ENCODE assay signal across 21 cellular contexts in genomic region chr7:73367006-73367405, GRCh38. TPM values are rescaled to one million over a fixed set of nuclear protein-coding genes. Genes with fewer than 3 reads are reported as not detected.
A peak's percentile ranks its signal among the peaks of the same experiment; 100 is the strongest.
DNase-seq lines count a peak whose midpoint lies in the region; ATAC-seq and TF ChIP-seq lines count a peak whose summit lies in the region.
"Had no signal": no experiment of that assay in that cellular context is flagged by ENCODE, and none has a peak within 500 bp of the region (broad histone marks: within the 10 kb centered on the region; RNA-seq: fewer than 3 reads in every experiment).

No MANE protein-coding gene starts in this region.

- H3K23ac ChIP-seq in neuronal stem cell (ENCODE audit: low read depth, low read length, poor library complexity): peak overlapping the region; percentile 39

- H3K14ac ChIP-seq in neuronal stem cell (ENCODE audit: low read length): no peak overlapping the region

- peak overlapping the region; percentile 20 for H2AK5ac ChIP-seq in neuronal stem cell (ENCODE audit: low read depth, low read length)

- intact Hi-C loops in lower leg skin (cut with DNase I; ENCODE audit: low total_unique reads): no loop called here

- DNase-seq in stimulated activated naive CD8-positive, alpha-beta T cell treated with anti-CD3 and anti-CD28 coated beads, Interleukin-15, amount 100 ng/mL, for 72 hours: no peak
- no peak for DNase-seq in stimulated activated naive CD8-positive, alpha-beta T cell treated with anti-CD3 and anti-CD28 coated beads, Interleukin-15, Interleukin-2, amounts not matched to agents 100 U/mL and 50 U/mL, for 24 hours
- DNase-seq in SJCRH30: peak; percentile 40 to 67
- no peak for DNase-seq in neuronal stem cell (ENCODE audit: low spot score)
- no peak for DNase-seq in type B pancreatic cell (ENCODE audit: extremely low spot score, unreplicated experiment)
- no peak for DNase-seq in lower leg skin (ENCODE audit: low spot score in 2 of 2)
- DNase-seq: DMS79 treated with DMSO at 0.1 percent for 48 hours, HFFc6, NCI-H1436 treated with DMSO at 0.1 percent for 48 hours, NCI-H2029, NCI-H2171 treated with DMSO at 0.1 percent for 48 hours, NCI-H446, NCI-H748 treated with DMSO at 0.1 percent for 48 hours, PC-3, RPMI8226 had no signal

- H3K18ac ChIP-seq in neuronal stem cell (ENCODE audit: low read length): peak overlapping the region; percentile 53

- TF ChIP-seq CTCF in type B pancreatic cell (conservative IDR thresholded peaks at IDR 0.05): no peak
- TF ChIP-seq CTCF in gastroesophageal sphincter (IDR thresholded peaks at IDR 0.05): no peak
- no peak for TF ChIP-seq CTCF in lower leg skin (IDR thresholded peaks at IDR 0.05)

- no peak overlapping the region for H2BK120ac ChIP-seq in neuronal stem cell (ENCODE audit: low read depth, low read length)

- H2BK15ac ChIP-seq in neuronal stem cell (ENCODE audit: low read length): no peak overlapping the region

- H3K27me3 Mint-ChIP-seq in stimulated activated naive CD8-positive, alpha-beta T cell treated with anti-CD3 and anti-CD28 coated beads, Interleukin-15, amount 100 ng/mL, for 72 hours: no peaks in the 10 kb centered on the region
- H3K27me3 Mint-ChIP-seq in type B pancreatic cell: no peaks in the 10 kb centered on the region

- H3K4me3 Mint-ChIP-seq in stimulated activated naive CD8-positive, alpha-beta T cell treated with anti-CD3 and anti-CD28 coated beads, Interleukin-15, amount 100 ng/mL, for 72 hours: no peak overlapping the region
- H3K4me3 Mint-ChIP-seq in type B pancreatic cell: no peak overlapping the region
- H3K4me3 Mint-ChIP-seq: HFFc6 had no signal

- no peak for ATAC-seq in stimulated activated naive CD8-positive, alpha-beta T cell treated with anti-CD3 and anti-CD28 coated beads, Interleukin-15, amount 100 ng/mL, for 72 hours
- ATAC-seq in stimulated activated naive CD8-positive, alpha-beta T cell treated with anti-CD3 and anti-CD28 coated beads, Interleukin-15, Interleukin-2, amounts not matched to agents 100 U/mL and 50 U/mL, for 24 hours: no peak
- no peak for ATAC-seq in GM19035 (IDR thresholded peaks at IDR 0.05; ENCODE audit: unreplicated experiment)
- no peak for ATAC-seq in gastroesophageal sphincter
- ATAC-seq: PC-3 had no signal

- H3K27ac Mint-ChIP-seq in stimulated activated naive CD8-positive, alpha-beta T cell treated with anti-CD3 and anti-CD28 coated beads, Interleukin-15, amount 100 ng/mL, for 72 hours: peak overlapping the region; percentile 48 to 88
- peak overlapping the region; percentile 26 for H3K27ac Mint-ChIP-seq in type B pancreatic cell
- H3K27ac Mint-ChIP-seq: HFFc6 had no signal

- H3K9me3 ChIP-seq in SJCRH30 (replicated peaks) (no peaks in the 10 kb centered on the region), neuronal stem cell (replicated peaks in 1 of 2; ENCODE audit: control insufficient read depth in 2 of 2, insufficient read depth in 1 of 2, low read depth in 1 of 2, low read length in 2 of 2) (no peaks in the 10 kb centered on the region), gastroesophageal sphincter (no peaks in the 10 kb centered on the region)

- H3K79me1 ChIP-seq in neuronal stem cell (ENCODE audit: low read depth, low read length): no peaks in the 10 kb centered on the region

- peaks cover 6% of the 10 kb centered on the region for H3K4me1 ChIP-seq in SJCRH30
- H3K4me1 ChIP-seq in neuronal stem cell (ENCODE audit: control insufficient read depth in 2 of 2, insufficient read depth in 1 of 2, low read depth in 1 of 2, low read length in 2 of 2): peaks cover 0 to 5% of the 10 kb centered on the region in 2 donors
- no peaks in the 10 kb centered on the region for H3K4me1 ChIP-seq in gastroesophageal sphincter

- TF ChIP-seq EP300 in gastroesophageal sphincter (IDR thresholded peaks at IDR 0.05): no peak

- H3K36me3 ChIP-seq in SJCRH30 (no peaks in the 10 kb centered on the region), neuronal stem cell (replicated peaks in 1 of 2; ENCODE audit: control insufficient read depth in 2 of 2, insufficient read depth in 2 of 2, low read length in 2 of 2) (no peaks in the 10 kb centered on the region), gastroesophageal sphincter (no peaks in the 10 kb centered on the region)

- no peak overlapping the region for H4K91ac ChIP-seq in neuronal stem cell (ENCODE audit: low read depth, low read length, poor library complexity)

- H3K4me1 Mint-ChIP-seq in stimulated activated naive CD8-positive, alpha-beta T cell treated with anti-CD3 and anti-CD28 coated beads, Interleukin-15, amount 100 ng/mL, for 72 hours: peaks cover 14% of the 10 kb centered on the region
- peaks cover 7% of the 10 kb centered on the region for H3K4me1 Mint-ChIP-seq in type B pancreatic cell (ENCODE audit: unreplicated experiment)

- no peak overlapping the region for H3K4ac ChIP-seq in neuronal stem cell (ENCODE audit: low read length)

- no peaks in the 10 kb centered on the region for H3K36me3 Mint-ChIP-seq in type B pancreatic cell

- H3K4me3 ChIP-seq in SJCRH30 (no peak overlapping the region), neuronal stem cell (ENCODE audit: low read length in 2 of 2) (no peak overlapping the region), gastroesophageal sphincter (no peak overlapping the region), lower leg skin (ENCODE audit: low read depth, poor library complexity, severe bottlenecking) (no peak overlapping the region)

- no peak overlapping the region for H3K4me2 ChIP-seq in neuronal stem cell (ENCODE audit: insufficient read depth, low read length, poor library complexity, severe bottlenecking)
- H3K4me2 ChIP-seq: KMS-11 had no signal

- H4K8ac ChIP-seq in neuronal stem cell (ENCODE audit: low read depth, low read length): no peak overlapping the region

- TF ChIP-seq POLR2A in gastroesophageal sphincter (IDR thresholded peaks at IDR 0.05) (no peak), lower leg skin (IDR thresholded peaks at IDR 0.05) (no peak)

- no peak overlapping the region for H3K27ac ChIP-seq in SJCRH30
- no peak overlapping the region for H3K27ac ChIP-seq in neuronal stem cell (replicated peaks; ENCODE audit: low read length)
- H3K27ac ChIP-seq in gastroesophageal sphincter: no peak overlapping the region
- H3K27ac ChIP-seq: C4-2B, KMS-11 had no signal

- H2BK5ac ChIP-seq in neuronal stem cell (ENCODE audit: low read length): no peak overlapping the region

- WGBS in neuronal stem cell (ENCODE audit: extremely low coverage in 2 of 2, insufficient read length in 2 of 2, insufficient replicate concordance in 1 of 2), 2 donors: no CpG with 5 or more reads among the region's 12 CpGs
- WGBS in gastroesophageal sphincter (ENCODE audit: low coverage in 1 of 2), 2 donors: 67 to 87% methylated on average over 2 to 5 of the region's 12 CpGs
- 70 to 81% methylated on average over 12 of the region's 12 CpGs for WGBS in lower leg skin, 2 donors

- H2BK12ac ChIP-seq in neuronal stem cell (ENCODE audit: low read length): no peak overlapping the region

- H2AFZ ChIP-seq in neuronal stem cell (ENCODE audit: low read length): peak overlapping the region; percentile 32

- no peaks in the 10 kb centered on the region for H3K9me3 Mint-ChIP-seq in stimulated activated naive CD8-positive, alpha-beta T cell treated with anti-CD3 and anti-CD28 coated beads, Interleukin-15, amount 100 ng/mL, for 72 hours
- H3K9me3 Mint-ChIP-seq in type B pancreatic cell: no peaks in the 10 kb centered on the region
- H3K9me3 Mint-ChIP-seq: HFFc6 had no signal

- H3K27me3 ChIP-seq in SJCRH30 (peaks cover 33% of the 10 kb centered on the region), neuronal stem cell (ENCODE audit: control insufficient read depth in 3 of 3, insufficient read depth in 3 of 3, low read depth in 1 of 3, low read length in 3 of 3) (peaks cover 0 to 11% (median 0%) of the 10 kb centered on the region in 3 experiments), gastroesophageal sphincter (peaks cover 14% of the 10 kb centered on the region)

- no peak overlapping the region for H3K9ac ChIP-seq in neuronal stem cell (ENCODE audit: low read depth, low read length, poor library complexity)
- H3K9ac ChIP-seq: KMS-11 had no signal

RNA-seq across cellular contexts. Expression of gene FKBP6, which starts 39.0 kb away (rescaled TPM):
- total RNA-seq in SJCRH30 (2014; rRNA removed; shearing (Covaris generic)): not detected in 2 replicates
- 0.06 TPM for polyA plus RNA-seq in neuronal stem cell (2013, experiment 1 of 2)
- polyA plus RNA-seq in neuronal stem cell (2013, experiment 2 of 2): 0.03 TPM
- total RNA-seq in type B pancreatic cell (ENCODE audit: low replicate concordance) (not detected in 2 replicates), gastroesophageal sphincter (not detected), lower leg skin (under 1 TPM in 1 of 4 donors, not detected in 3; 0.15 TPM)
- total RNA-seq: A673, HFFc6, HT-29, PC-3 had no signal

RNA-seq across cellular contexts. Expression of gene TRIM50, which starts 39.1 kb away (rescaled TPM):
- total RNA-seq in SJCRH30 (2014; rRNA removed; shearing (Covaris generic)): not detected in 2 replicates
- polyA plus RNA-seq in neuronal stem cell (2013, experiment 1 of 2): 0.03 TPM
- polyA plus RNA-seq in neuronal stem cell (2013, experiment 2 of 2): not detected
- total RNA-seq in type B pancreatic cell (ENCODE audit: low replicate concordance) (0.76 and 4.6 TPM in 2 replicates), gastroesophageal sphincter (under 1 TPM in 3 of 4 donors, not detected in 1; 0.27 to 0.78 (median 0.42) TPM), lower leg skin (under 1 TPM in 1 of 4 donors, not detected in 3; 0.39 TPM)
- total RNA-seq: A673, HFFc6, HT-29, PC-3 had no signal

RNA-seq across cellular contexts. Expression of gene NSUN5, which starts 58.4 kb away (rescaled TPM):
- total RNA-seq in SJCRH30 (2014; rRNA removed; shearing (Covaris generic)): 6.8 and 7.5 TPM in 2 replicates
- 20.7 TPM for polyA plus RNA-seq in neuronal stem cell (2013, experiment 1 of 2)
- 20.1 TPM for polyA plus RNA-seq in neuronal stem cell (2013, experiment 2 of 2)
- total RNA-seq in type B pancreatic cell (ENCODE audit: low replicate concordance): 21.3 and 26.8 TPM in 2 replicates
- 10 to 100 TPM; 15.8 to 34.4 (median 26.7) TPM for total RNA-seq in gastroesophageal sphincter
- total RNA-seq in lower leg skin: 10 to 100 TPM; 31.4 to 39.7 (median 35.0) TPM

Comparison
In these comparisons a context has a peak if more than half of its experiments do, and no peak if none do; other contexts are left out.
1. DNase-seq: peak in SJCRH30 (2 of 2); none in stimulated activated naive CD8-positive, alpha-beta T cell treated with anti-CD3 and anti-CD28 coated beads, Interleukin-15, amount 100 ng/mL, for 72 hours (0 of 2), stimulated activated naive CD8-positive, alpha-beta T cell treated with anti-CD3 and anti-CD28 coated beads, Interleukin-15, Interleukin-2, amounts not matched to agents 100 U/mL and 50 U/mL, for 24 hours (single experiment), neuronal stem cell (single experiment), type B pancreatic cell (single experiment) and lower leg skin (0 of 2).